17 cellular contexts compared by ENCODE assay signal in genomic region chr3:44420676-44421075, GRCh38.
"Had no signal": no experiment of that assay in that cellular context is flagged by ENCODE, and none has a peak within 500 bp of the region (broad histone marks: within the 10 kb centered on the region; RNA-seq: fewer than 3 reads in every experiment).

No MANE protein-coding gene starts in this region.

- H3K79me2 ChIP-seq: hepatocyte, parathyroid adenoma had no signal

- H3K27me3 ChIP-seq: heart left ventricle, hepatocyte, neutrophil, sigmoid colon, transverse colon had no signal

- H3K27ac ChIP-seq: epithelial cell of prostate, gastroesophageal sphincter, heart left ventricle, hepatocyte, neutrophil, parathyroid adenoma, sigmoid colon, transverse colon had no signal

- H2AFZ ChIP-seq: hepatocyte, parathyroid adenoma had no signal

- DNase-seq: effector CD8-positive, alpha-beta T cell; foreskin fibroblast; heart left ventricle; kidney; natural killer cell; sigmoid colon; stimulated activated CD4-positive, alpha-beta T cell treated with anti-CD3 and anti-CD28 coated beads, Interleukin-4, amount 100 ng/mL, for 4 hours; transverse colon had no signal

- H3K4me3 ChIP-seq: gastroesophageal sphincter, heart left ventricle, hepatocyte, lung, sigmoid colon, transverse colon had no signal

- H3K9me3 ChIP-seq: gastroesophageal sphincter, heart left ventricle, neutrophil, sigmoid colon, transverse colon had no signal

- H3K4me2 ChIP-seq: hepatocyte had no signal

- H3K36me3 ChIP-seq: gastroesophageal sphincter, heart left ventricle, sigmoid colon, transverse colon had no signal

- H3K4me1 ChIP-seq: gastroesophageal sphincter, heart left ventricle, parathyroid adenoma, sigmoid colon, transverse colon had no signal

- ATAC-seq: esophagus mucosa; gastroesophageal sphincter; heart left ventricle; left lobe of liver; natural killer cell; stimulated activated memory B cell treated with anti-CD40 and anti-IgM and Interleukin-4, amounts not matched to agents 10 μg/mL and 1 μg/mL and 100 μg/mL, for 72 hours had no signal

- H3K9ac ChIP-seq: parathyroid adenoma had no signal
